ENCODE assay signal across 8 cellular contexts in genomic region chr19:30029721-30030510, GRCh38.
A peak's percentile ranks its signal among the peaks of the same experiment; 100 is the strongest.
DNase-seq lines count a peak whose midpoint lies in the region; ATAC-seq and TF ChIP-seq lines count a peak whose summit lies in the region.

No MANE protein-coding gene starts in this region.

- ATAC-seq in GM18907 (IDR thresholded peaks at IDR 0.05; ENCODE audit: unreplicated experiment) (peak; percentile 87), HG02759 (IDR thresholded peaks at IDR 0.05; ENCODE audit: unreplicated experiment) (peak; percentile 94)
- ATAC-seq in naive thymus-derived CD4-positive, alpha-beta T cell = no peak

- H3K4me2 ChIP-seq in osteoblast (ENCODE audit: insufficient read depth, low read length) = peak overlapping the region; percentile 16

- no peak for TF ChIP-seq CTCF in osteoblast (IDR thresholded peaks at IDR 0.05; ENCODE audit: extremely low read depth, low read depth, low read length)

- POLR2A ChIA-PET in naive thymus-derived CD4-positive, alpha-beta T cell (lab: Charles Lee) = no interaction called here

- H3K27ac Mint-ChIP-seq in naive thymus-derived CD4-positive, alpha-beta T cell = peak overlapping the region in 2 of 9 donors; percentile 13 to 45

- H4K20me1 ChIP-seq in osteoblast (ENCODE audit: insufficient read depth, low read length) = no peaks in the 10 kb centered on the region

- peak overlapping the region; percentile 51 for H3K27ac ChIP-seq in osteoblast (ENCODE audit: low read depth, low read length)
- H3K27ac ChIP-seq in naive thymus-derived CD4-positive, alpha-beta T cell (ENCODE audit: low read depth, low read length) = no peak overlapping the region

- peak overlapping the region in 1 of 10 donors; percentile 18 for H3K4me3 Mint-ChIP-seq in naive thymus-derived CD4-positive, alpha-beta T cell

- H3K27me3 ChIP-seq in osteoblast (ENCODE audit: insufficient read depth, low read length) = no peaks in the 10 kb centered on the region
- no peaks in the 10 kb centered on the region for H3K27me3 ChIP-seq in naive thymus-derived CD4-positive, alpha-beta T cell (ENCODE audit: control insufficient read depth in 2 of 2, insufficient read depth in 2 of 2, low read length in 2 of 2)

- peaks cover 1 to 28% (median 13%) of the 10 kb centered on the region in 7 donors for H3K4me1 Mint-ChIP-seq in naive thymus-derived CD4-positive, alpha-beta T cell

- peaks cover 17% of the 10 kb centered on the region for H3K4me1 ChIP-seq in osteoblast (ENCODE audit: insufficient read depth, low read length)
- H3K4me1 ChIP-seq in naive thymus-derived CD4-positive, alpha-beta T cell (ENCODE audit: control insufficient read depth in 2 of 2, insufficient read depth in 2 of 2, low read length in 2 of 2) = no peaks in the 10 kb centered on the region

- H3K9me3 ChIP-seq in osteoblast (ENCODE audit: low read depth, low read length) = no peaks in the 10 kb centered on the region
- H3K9me3 ChIP-seq in naive thymus-derived CD4-positive, alpha-beta T cell (ENCODE audit: control insufficient read depth in 2 of 3, low read length in 3 of 3) = peaks cover 0 to 8% (median 0%) of the 10 kb centered on the region in 3 experiments

- no peak overlapping the region for H2AFZ ChIP-seq in osteoblast (ENCODE audit: low read length)

- CTCF ChIA-PET in naive thymus-derived CD4-positive, alpha-beta T cell (lab: Charles Lee) = no interaction called here

- no peak overlapping the region for H3K4me3 ChIP-seq in osteoblast (ENCODE audit: insufficient read depth, low read length)
- H3K4me3 ChIP-seq in naive thymus-derived CD4-positive, alpha-beta T cell (ENCODE audit: low read length) = no peak overlapping the region

- H3K36me3 ChIP-seq in osteoblast (ENCODE audit: insufficient read depth, low read length) = no peaks in the 10 kb centered on the region
- peaks cover 0 to 11% (median 0%) of the 10 kb centered on the region in 3 experiments for H3K36me3 ChIP-seq in naive thymus-derived CD4-positive, alpha-beta T cell (ENCODE audit: control insufficient read depth in 2 of 3, insufficient read depth in 3 of 3, low read length in 3 of 3)

- DNase-seq in RPMI7951 (ENCODE audit: low read depth) (peak; percentile 96), osteoblast (ENCODE audit: insufficient read length, low spot score, missing footprints) (no peak), NCI-H774 (lab: John Stamatoyannopoulos, UW) (no peak), HuH-7 (ENCODE audit: low spot score) (no peak)
- no peak for DNase-seq in naive thymus-derived CD4-positive, alpha-beta T cell
- DNase-seq in activated CD8-positive, alpha-beta memory T cell treated with anti-CD3 and anti-CD28 coated beads, Interleukin-2, amount 50 U/mL, for 48 hours = no peak

- intact Hi-C loops in naive thymus-derived CD4-positive, alpha-beta T cell (cut with micrococcal nuclease) = no loop called here

- no peaks in the 10 kb centered on the region for H3K27me3 Mint-ChIP-seq in naive thymus-derived CD4-positive, alpha-beta T cell

- H3K9me3 Mint-ChIP-seq in naive thymus-derived CD4-positive, alpha-beta T cell = peaks cover 7 to 31% (median 17%) of the 10 kb centered on the region in 11 donors

- H3K79me2 ChIP-seq in osteoblast (ENCODE audit: insufficient read depth, low read length) = peaks cover 3% of the 10 kb centered on the region

- H3K36me3 Mint-ChIP-seq in naive thymus-derived CD4-positive, alpha-beta T cell = peaks cover 32 to 87% (median 70%) of the 10 kb centered on the region in 5 donors
